Comparison of ENCODE assay signal across 9 cellular contexts in genomic region chr7:80942261-80943041, GRCh38. TPM values are rescaled to one million over a fixed set of nuclear protein-coding genes. Genes with fewer than 3 reads are reported as not detected.
DNase-seq lines count a peak whose midpoint lies in the region; ATAC-seq, FAIRE-seq and TF ChIP-seq lines count a peak whose summit lies in the region.
"Had no signal": no experiment of that assay in that cellular context is flagged by ENCODE, and none has a peak within 500 bp of the region (broad histone marks: within the 10 kb centered on the region; RNA-seq: fewer than 3 reads in every experiment).

No MANE protein-coding gene starts in this region.

- CTCF ChIA-PET in A549 (lab: Yijun Ruan, JAX), result interaction anchor here (0.8 to 1.5 kb wide), 5 partner anchors 13 to 515 kb away, joined by 3 to 5 read pairs (median 4); no protein-coding TSS in a partner anchor

- H3K27me3 Mint-ChIP-seq in dendritic cell treated with granulocyte-macrophage colony-stimulating factor and Interleukin-4, amounts not matched to agents 40 ng/mL and 50 ng/mL, for 4 days, result no peaks in the 10 kb centered on the region

- intact Hi-C loops in dendritic cell treated with granulocyte-macrophage colony-stimulating factor and Interleukin-4, amounts not matched to agents 40 ng/mL and 50 ng/mL, for 4 days (cut with micrococcal nuclease), result no loop called here

- peaks cover 4% of the 10 kb centered on the region; the same call in 1 of the 3 replicates for H3K9me3 ChIP-seq in A549
- no peaks in the 10 kb centered on the region for H3K9me3 ChIP-seq in lung (ENCODE audit: control insufficient read depth in 2 of 2, insufficient read depth in 1 of 2, low read length in 1 of 2)

- H3K4me3 Mint-ChIP-seq in dendritic cell treated with granulocyte-macrophage colony-stimulating factor and Interleukin-4, amounts not matched to agents 40 ng/mL and 50 ng/mL, for 4 days, result no peak overlapping the region

- POLR2A ChIA-PET in A549 (lab: Yijun Ruan, JAX), result interaction anchor here (0.6 to 5.2 kb wide), 4 partner anchors 23 to 231 kb away, joined by 4 to 73 read pairs (median 6); partner anchors contain the start of gene SEMA3C

- no peak for TF ChIP-seq CTCF in A549 (IDR thresholded peaks at IDR 0.05)
- no peak for TF ChIP-seq CTCF in lung (IDR thresholded peaks at IDR 0.05; ENCODE audit: control extremely low read depth, extremely low read depth)

- TF ChIP-seq RAD21 in A549 (conservative IDR thresholded peaks at IDR 0.05 in 1 of 2, IDR thresholded peaks at IDR 0.05 in 1 of 2) (peak; percentile 47 to 69), Ishikawa (IDR thresholded peaks at IDR 0.05; ENCODE audit: low read depth) (peak; percentile 30; the same call in 1 of the 2 replicates)

- H3K9me3 Mint-ChIP-seq in dendritic cell treated with granulocyte-macrophage colony-stimulating factor and Interleukin-4, amounts not matched to agents 40 ng/mL and 50 ng/mL, for 4 days, result no peaks in the 10 kb centered on the region

- no peaks in the 10 kb centered on the region for H3K36me3 ChIP-seq in lung (ENCODE audit: control insufficient read depth in 2 of 2, insufficient read depth in 2 of 2, low read length in 2 of 2)

- H3K4me1 ChIP-seq in A549 (peaks cover 30% of the 10 kb centered on the region), lung (ENCODE audit: control insufficient read depth in 2 of 2, insufficient read depth in 2 of 2, low read length in 2 of 2) (peaks cover 0 to 5% of the 10 kb centered on the region in 2 donors)

- no peaks in the 10 kb centered on the region for H3K27me3 ChIP-seq in lung (ENCODE audit: control insufficient read depth, insufficient read depth)

- peak; percentile 98 to 99 for DNase-seq in A549 (ENCODE audit: low read depth in 1 of 2, low spot score in 1 of 2)
- DNase-seq in lung (ENCODE audit: low spot score), result peak; percentile 58
- no peak for DNase-seq in activated CD8-positive, alpha-beta memory T cell treated with anti-CD3 and anti-CD28 coated beads, Interleukin-2, amount 50 U/mL, for 4 hours
- DNase-seq: DND-41 had no signal

- peak; percentile 97 to 98 for ATAC-seq in A549
- ATAC-seq in lung (ENCODE audit: insufficient read depth, low FRiP score), result peak; percentile 83
- ATAC-seq in HG03159 (IDR thresholded peaks at IDR 0.05; ENCODE audit: unreplicated experiment), result no peak
- ATAC-seq in GM21360 (IDR thresholded peaks at IDR 0.05; ENCODE audit: unreplicated experiment), result no peak
- no peak for ATAC-seq in GM21390 (IDR thresholded peaks at IDR 0.05; ENCODE audit: unreplicated experiment)

- H3K4me3 ChIP-seq in A549, result no peak overlapping the region
- no peak overlapping the region for H3K4me3 ChIP-seq in lung

- under 1% methylated on average over 2 of the region's 2 CpGs for WGBS in A549 (ENCODE audit: missing lambda C conversion rate)
- 31 to 59% methylated on average over 2 of the region's 2 CpGs for WGBS in lung, 2 donors

- peak; percentile 94 to 99 for TF ChIP-seq EP300 in A549 (IDR thresholded peaks at IDR 0.05)
- peak; percentile 99 for TF ChIP-seq EP300 in Ishikawa (IDR thresholded peaks at IDR 0.05; ENCODE audit: borderline replicate concordance)

- peak overlapping the region; percentile 88 to 98 for H3K27ac ChIP-seq in A549
- no peak overlapping the region for H3K27ac ChIP-seq in lung (ENCODE audit: low read depth in 1 of 2, low read length in 1 of 2)

- peak overlapping the region; percentile 78 for H3K4me2 ChIP-seq in A549

- H3K27ac Mint-ChIP-seq in dendritic cell treated with granulocyte-macrophage colony-stimulating factor and Interleukin-4, amounts not matched to agents 40 ng/mL and 50 ng/mL, for 4 days, result peak overlapping the region; percentile 69

- no peak for TF ChIP-seq POLR2A in A549 (IDR thresholded peaks at IDR 0.05; ENCODE audit: low read length)

- FAIRE-seq in A549 (lab: Jason Lieb, UNC), result peak; percentile 100

- H3K4me1 Mint-ChIP-seq in dendritic cell treated with granulocyte-macrophage colony-stimulating factor and Interleukin-4, amounts not matched to agents 40 ng/mL and 50 ng/mL, for 4 days (ENCODE audit: low read depth), result peaks cover 41% of the 10 kb centered on the region

- H3K36me3 Mint-ChIP-seq in dendritic cell treated with granulocyte-macrophage colony-stimulating factor and Interleukin-4, amounts not matched to agents 40 ng/mL and 50 ng/mL, for 4 days (ENCODE audit: low read depth), result no peaks in the 10 kb centered on the region

TF ChIP-seq in A549, 52 proteins besides CTCF, POLR2A, EP300 and RAD21 (continues in another document):
- TF ChIP-seq SMC3 (IDR thresholded peaks at IDR 0.05) (peak; percentile 42; the same call in 2 of the 3 replicates), MAFK (IDR thresholded peaks at IDR 0.05; ENCODE audit: partially characterized antibody) (peak; percentile 97), GATA3 (IDR thresholded peaks at IDR 0.05; ENCODE audit: borderline replicate concordance) (peak; percentile 97), SREBF2 (IDR thresholded peaks at IDR 0.05) (peak; percentile 39; the same call in 1 of the 2 replicates), NFE2L2 (conservative IDR thresholded peaks at IDR 0.05; ENCODE audit: low read length) (peak; percentile 41; the same call in 1 of the 2 replicates), HES2 (IDR thresholded peaks at IDR 0.05) (peak; percentile 89), ZFP36 (IDR thresholded peaks at IDR 0.05; ENCODE audit: borderline replicate concordance, partially characterized antibody) (no peak), ESRRA (IDR thresholded peaks at IDR 0.05; ENCODE audit: borderline replicate concordance, low read length) (no peak), E2F6 (IDR thresholded peaks at IDR 0.05; ENCODE audit: borderline replicate concordance, low read depth) (peak; percentile 66; the same call in 1 of the 2 replicates), USF2 (IDR thresholded peaks at IDR 0.05) (no peak), HOXB13 (CRISPR knock-in tag; IDR thresholded peaks at IDR 0.05; ENCODE audit: low read depth) (no peak), JUNB (IDR thresholded peaks at IDR 0.05) (peak; percentile 97)

TF ChIP-seq in Ishikawa, 13 proteins besides CTCF, POLR2A, EP300 and RAD21:
- TF ChIP-seq NFIC (IDR thresholded peaks at IDR 0.05) (peak; percentile 99), MAX (IDR thresholded peaks at IDR 0.05) (peak; percentile 38; the same call in 1 of the 2 replicates), TEAD4 (IDR thresholded peaks at IDR 0.05) (peak; percentile 99), EGR1 (IDR thresholded peaks at IDR 0.05) (no peak; the same call in 1 of the 2 replicates), REST (IDR thresholded peaks at IDR 0.05; ENCODE audit: low read depth) (no peak), TCF12 (IDR thresholded peaks at IDR 0.05; ENCODE audit: low read depth) (peak; percentile 99), ZBTB7A (IDR thresholded peaks at IDR 0.05; ENCODE audit: low read depth) (no peak), CREB1 (IDR thresholded peaks at IDR 0.05; ENCODE audit: low read depth) (peak; percentile 38; the same call in 1 of the 2 replicates), USF1 (IDR thresholded peaks at IDR 0.05) (peak; percentile 27; the same call in 1 of the 2 replicates), TAF1 (IDR thresholded peaks at IDR 0.05; ENCODE audit: low read depth) (no peak), CEBPB (IDR thresholded peaks at IDR 0.05) (peak; percentile 82), YY1 (IDR thresholded peaks at IDR 0.05; ENCODE audit: low read depth) (peak; percentile 23; the same call in 1 of the 2 replicates), FOXM1 (IDR thresholded peaks at IDR 0.05; ENCODE audit: borderline replicate concordance, low read depth) (peak; percentile 99)

RNA-seq across cellular contexts. Expression of gene SEMA3C, which starts 23.6 kb away (rescaled TPM):
- polyA plus RNA-seq in A549 (2011; rRNA removed) (208 and 212 TPM in 2 replicates), A549 (2017; fragmentation: RNase III; extraction: RNeasy Plus Mini Kit Qiagen cat#74134 plus additional on column Dnase treatment) (78.1 to 79.2 TPM (median 78.2 TPM) in 3 replicates), lung (10 to 100 TPM in 1 of 2 donors, 1 to 10 TPM in 1; 6.9 to 11.9 TPM)
- 38.1 and 39.8 TPM in 2 replicates for polyA plus RNA-seq in A549 (2012; cell fraction: cytosol; rRNA removed)
- 42.9 and 51.9 TPM in 2 replicates for polyA plus RNA-seq in A549 (2012; cell fraction: nucleus; rRNA removed)
- polyA minus RNA-seq in A549 (2011; rRNA and poly(A)+ RNA removed), result 300 and 317 TPM in 2 replicates
- 10 to 100 TPM; 55.4 to 87.2 TPM for total RNA-seq in lung

Comparison
In these comparisons a context has a peak if more than half of its experiments do, and no peak if none do; other contexts are left out.
1. ATAC-seq: peak in A549 (2 of 2) and lung (single experiment); none in HG03159 (single experiment), GM21360 (single experiment) and GM21390 (single experiment).
2. H3K27ac ChIP-seq: peak in A549 (2 of 2); none in lung (0 of 2).